ENCODE assay signal across 20 cellular contexts in the genomic region with DNA sequence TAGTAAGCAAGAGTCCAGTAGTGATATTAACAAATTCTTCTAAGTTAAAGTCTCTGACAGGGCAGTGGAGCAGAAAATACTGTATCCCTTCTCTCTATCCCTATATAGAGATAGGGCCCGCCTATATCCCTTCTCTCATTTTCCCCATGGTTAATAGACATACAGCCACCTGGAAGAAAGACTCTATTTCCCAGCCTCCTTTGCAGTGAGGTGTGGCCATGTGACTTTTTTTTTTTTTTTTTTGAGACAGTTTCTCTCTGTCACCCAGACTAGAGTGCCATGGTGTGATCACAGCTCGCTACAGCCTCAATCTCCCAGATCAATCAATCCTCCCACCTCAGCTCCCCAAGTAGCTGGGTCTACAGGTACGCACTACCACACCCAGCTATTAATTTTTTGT. TPM values are rescaled to one million over a fixed set of nuclear protein-coding genes. Genes with fewer than 3 reads are reported as not detected.
A peak's percentile ranks its signal among the peaks of the same experiment; 100 is the strongest.
DNase-seq lines count a peak whose midpoint lies in the region; ATAC-seq, FAIRE-seq and TF ChIP-seq lines count a peak whose summit lies in the region.
"Had no signal": no experiment of that assay in that cellular context is flagged by ENCODE, and none has a peak within 500 bp of the region (broad histone marks: within the 10 kb centered on the region; RNA-seq: fewer than 3 reads in every experiment).

No MANE protein-coding gene starts in this region.

- WGBS in heart right ventricle, 2 donors = 87 to 92% methylated on average over 3 of the region's 3 CpGs
- WGBS in K562 (ENCODE audit: insufficient coverage, low coverage, missing lambda C conversion rate) = 70% methylated on average over 3 of the region's 3 CpGs

- no peak for ATAC-seq in heart right ventricle
- ATAC-seq in left ventricle myocardium superior = no peak
- ATAC-seq in K562 = peak; percentile 57

- H3K79me2 ChIP-seq in K562 (ENCODE audit: control insufficient read depth, insufficient read depth, low read length) = no peaks in the 10 kb centered on the region; the same call in 2 of the 3 replicates

- TF ChIP-seq CTCF in heart right ventricle (IDR thresholded peaks at IDR 0.05) (no peak), K562 (IDR thresholded peaks at IDR 0.05 in 2 of 3, conservative IDR thresholded peaks at IDR 0.05 in 1 of 3; ENCODE audit: insufficient read depth in 2 of 3, low read depth in 1 of 3, low read length in 3 of 3) (no peak)

- DNase-seq in heart right ventricle (no peak), left ventricle myocardium superior (no peak), OCI-M1 (lab: John Stamatoyannopoulos, UW) (peak; percentile 17), K562 (ENCODE audit: extremely low read depth in 1 of 4, low spot score in 3 of 4) (peak in 1 of 4 experiments; percentile 28), NCI-H1930 (lab: John Stamatoyannopoulos, UW) (no peak), cerebellar nuclear complex (lab: John Stamatoyannopoulos, UW) (no peak)
- DNase-seq: ACHN; C1 segment of cervical spinal cord; CD8-positive, alpha-beta memory T cell; DMS79 treated with DMSO at 0.1 percent for 48 hours; IMR-90; MM.1S; NCI-H1092 treated with DMSO at 0.1 percent for 48 hours; NCI-H146; NCI-H2081; NCI-H748 treated with DMSO at 0.1 percent for 48 hours had no signal

- peak overlapping the region in 8 of 10 donors; percentile 70 to 94 (median 90) for H3K27ac ChIP-seq in heart right ventricle
- H3K27ac ChIP-seq in K562 (ENCODE audit: extremely low read depth, low read depth, low read length) = no peak overlapping the region; the same call in 2 of the 3 replicates
- H3K27ac ChIP-seq in skeletal muscle tissue (ENCODE audit: low read depth, low read length) = peak overlapping the region; percentile 98
- H3K27ac ChIP-seq: HL-60 had no signal

- peaks cover 0 to 38% (median 4%) of the 10 kb centered on the region in 9 donors for H3K36me3 ChIP-seq in heart right ventricle
- peaks cover 27% of the 10 kb centered on the region for H3K36me3 ChIP-seq in K562 (ENCODE audit: control insufficient read depth, insufficient read depth, low read length)
- H3K36me3 ChIP-seq in skeletal muscle tissue (ENCODE audit: control insufficient read depth in 3 of 3, insufficient read depth in 3 of 3, low read length in 3 of 3) = peaks cover 12 to 22% (median 18%) of the 10 kb centered on the region in 3 donors

- TF ChIP-seq RAD21 in K562 (CRISPR knock-in tag; conservative IDR thresholded peaks at IDR 0.05 in 1 of 2, IDR thresholded peaks at IDR 0.05 in 1 of 2) = no peak

- peaks cover 13 to 76% (median 51%) of the 10 kb centered on the region in 9 donors for H3K4me1 ChIP-seq in heart right ventricle
- peaks cover 28 to 31% of the 10 kb centered on the region in 2 experiments; a peak in 4 of 5 replicates for H3K4me1 ChIP-seq in K562 (replicated peaks in 1 of 2; ENCODE audit: control insufficient read depth in 2 of 2, insufficient read depth in 2 of 2, low read length in 2 of 2)
- peaks cover 30 to 55% (median 35%) of the 10 kb centered on the region in 3 donors for H3K4me1 ChIP-seq in skeletal muscle tissue (ENCODE audit: control insufficient read depth in 3 of 3, insufficient read depth in 3 of 3, low read length in 3 of 3)
- H3K4me1 ChIP-seq: HAP-1 had no signal

- peaks cover 5% of the 10 kb centered on the region for H3K9me1 ChIP-seq in K562 (ENCODE audit: control insufficient read depth, insufficient read depth, low read length)

- H4K20me1 ChIP-seq in K562 (replicated peaks; ENCODE audit: control insufficient read depth, insufficient read depth, low read length) = no peaks in the 10 kb centered on the region

- intact Hi-C loops in heart right ventricle (cut with DNase I) (loop anchor here in 1 of 10 donors (2.0 kb wide), 1 partner anchor 25 kb away; the partner anchor contains the start of gene SNTA1), left ventricle myocardium superior (cut with micrococcal nuclease) (no loop called here), K562 (cut with micrococcal nuclease) (no loop called here)

- H3K9me3 ChIP-seq in heart right ventricle = no peaks in the 10 kb centered on the region
- H3K9me3 ChIP-seq in K562 (replicated peaks; ENCODE audit: control insufficient read depth, insufficient read depth, low read depth, low read length) = no peaks in the 10 kb centered on the region; the same call in 1 of the 2 replicates
- no peaks in the 10 kb centered on the region for H3K9me3 ChIP-seq in skeletal muscle tissue (ENCODE audit: control insufficient read depth in 3 of 3, low read length in 3 of 3)
- H3K9me3 ChIP-seq: HAP-1 had no signal

- no peak overlapping the region for H3K9ac ChIP-seq in K562 (ENCODE audit: insufficient read depth in 1 of 2, low read depth in 2 of 2, low read length in 2 of 2)
- H3K9ac ChIP-seq in skeletal muscle tissue (ENCODE audit: low read depth in 1 of 3, low read length in 3 of 3) = peak overlapping the region in 2 of 3 donors; percentile 34 to 60

- no peak for FAIRE-seq in K562 (lab: Jason Lieb, UNC)
- FAIRE-seq: D721Med had no signal

- in situ Hi-C loops in K562 (cut with MboI) = loop anchor here (10.0 kb wide), 1 partner anchor 237 kb away; no protein-coding TSS in a partner anchor

- no peaks in the 10 kb centered on the region for H3K27me3 ChIP-seq in heart right ventricle
- no peaks in the 10 kb centered on the region for H3K27me3 ChIP-seq in K562 (ENCODE audit: control insufficient read depth in 2 of 2, insufficient read depth in 2 of 2, low read length in 2 of 2)
- no peaks in the 10 kb centered on the region for H3K27me3 ChIP-seq in skeletal muscle tissue (ENCODE audit: control insufficient read depth in 3 of 3, insufficient read depth in 3 of 3, low read length in 3 of 3)

- CTCF ChIA-PET in K562 (lab: Yijun Ruan, JAX; ENCODE audit: low intra/inter-chr PET ratio) = no interaction called here

- POLR2A ChIA-PET in K562 (lab: Yijun Ruan, JAX) = interaction anchor here (0.6 to 1.9 kb wide), 2 partner anchors 25 to 235 kb away, joined by 3 to 5 read pairs; partner anchors contain the start of gene SNTA1

- BruUV-seq in K562 (replicated peaks; lab: Mats Ljungman, UMichigan) = no TSS peak

- TF ChIP-seq EP300 in K562 (IDR thresholded peaks at IDR 0.05; ENCODE audit: low read length) = no peak

- H3K4me3 ChIP-seq in heart right ventricle = no peak overlapping the region
- H3K4me3 ChIP-seq in K562 = no peak overlapping the region
- no peak overlapping the region for H3K4me3 ChIP-seq in skeletal muscle tissue (ENCODE audit: low read length in 3 of 3)
- H3K4me3 ChIP-seq: HAP-1 had no signal

- H3K4me2 ChIP-seq in K562 (ENCODE audit: insufficient read depth, low read length) = no peak overlapping the region; the same call in 1 of the 2 replicates

- H2AFZ ChIP-seq in K562 (ENCODE audit: low read depth, low read length) = no peak overlapping the region

- no peak for TF ChIP-seq POLR2A in K562 (conservative IDR thresholded peaks at IDR 0.05)

TF ChIP-seq in K562, 482 proteins besides CTCF, POLR2A, EP300 and RAD21 (continues in another document):
- TF ChIP-seq MED1 (CRISPR knock-in tag; IDR thresholded peaks at IDR 0.05; ENCODE audit: borderline replicate concordance) (no peak), FOXJ2 (tag; IDR thresholded peaks at IDR 0.05) (no peak)

RNA-seq across cellular contexts. Expression of gene CDK5RAP1, which starts 16.7 kb away (rescaled TPM):
- total RNA-seq in heart right ventricle (10 to 100 TPM; 16.9 to 27.4 (median 21.7) TPM), left ventricle myocardium superior (20.6 TPM), K562 (2014; rRNA removed) (41.6 and 48.0 TPM in 2 replicates), K562 (2014; rRNA removed; fragmentation: Illumina TruSeq; extraction: Trizol) (62.9 and 66.0 TPM in 2 replicates), K562 (2015; rRNA removed; fragmentation: Illumina TruSeq; extraction: Trizol) (53.9 and 58.3 TPM in 2 replicates), K562 (2021) (51.6 and 53.5 TPM in 2 replicates), skeletal muscle tissue (20.4 TPM)
- polyA plus RNA-seq in heart right ventricle (10 to 100 TPM; 33.6 to 42.6 TPM), K562 (2011; rRNA removed) (51.9 and 54.5 TPM in 2 replicates), K562 (2014; fragmentation: Illumina TruSeq; extraction: Trizol) (67.1 and 69.4 TPM in 2 replicates), K562 (2014; fragmentation: Nextera tagmentation; extraction: Ambion mirVana) (100 to 1,000 TPM; 116 to 127 TPM), K562 (2014; rRNA removed) (46.4 and 50.5 TPM in 2 replicates)
- 73.0 and 79.2 TPM in 2 replicates for total RNA-seq in K562 (2011; cell fraction: chromatin; rRNA removed; ENCODE audit: low replicate concordance)
- 48.6 and 56.5 TPM in 2 replicates for total RNA-seq in K562 (2011; cell fraction: nucleolus; rRNA removed)
- 61.2 and 70.1 TPM in 2 replicates for total RNA-seq in K562 (2011; cell fraction: nucleoplasm; rRNA removed)
- 49.2 and 58.8 TPM in 2 replicates for polyA plus RNA-seq in K562 (2011; cell fraction: cytosol; rRNA removed)
- 94.2 and 97.9 TPM in 2 replicates for polyA plus RNA-seq in K562 (2011; cell fraction: nucleus; rRNA removed)
- 32.9 and 55.8 TPM in 2 replicates for polyA plus RNA-seq in K562 (2012)
- polyA minus RNA-seq in K562 (2011; rRNA and poly(A)+ RNA removed) = 60.7 and 69.9 TPM in 2 replicates
- 30.3 and 38.7 TPM in 2 replicates for polyA minus RNA-seq in K562 (2011; cell fraction: cytosol; rRNA and poly(A)+ RNA removed)
- 21.1 and 30.4 TPM in 2 replicates for polyA minus RNA-seq in K562 (2011; cell fraction: nucleus; rRNA and poly(A)+ RNA removed)

RNA-seq across cellular contexts. Expression of gene SNTA1, which starts 25.5 kb away (rescaled TPM):
- total RNA-seq in heart right ventricle (100 to 1,000 TPM; 137 to 219 (median 150) TPM), left ventricle myocardium superior (226 TPM), K562 (2014; rRNA removed) (40.8 and 50.9 TPM in 2 replicates), K562 (2014; rRNA removed; fragmentation: Illumina TruSeq; extraction: Trizol) (9.1 and 9.8 TPM in 2 replicates), K562 (2015; rRNA removed; fragmentation: Illumina TruSeq; extraction: Trizol) (19.6 and 20.3 TPM in 2 replicates), K562 (2021) (35.3 and 35.4 TPM in 2 replicates), skeletal muscle tissue (36.5 TPM)
- polyA plus RNA-seq in heart right ventricle (100 to 1,000 TPM in 1 of 2 donors, 10 to 100 TPM in 1; 83.7 to 207 TPM), K562 (2011; rRNA removed) (20.2 and 22.1 TPM in 2 replicates), K562 (2014; fragmentation: Illumina TruSeq; extraction: Trizol) (21.2 and 23.5 TPM in 2 replicates), K562 (2014; fragmentation: Nextera tagmentation; extraction: Ambion mirVana) (1 to 10 TPM; 1.2 to 2.0 TPM), K562 (2014; rRNA removed) (30.7 and 32.9 TPM in 2 replicates)
- total RNA-seq in K562 (2011; cell fraction: chromatin; rRNA removed; ENCODE audit: low replicate concordance) = 5.9 and 12.0 TPM in 2 replicates
- 13.7 and 14.1 TPM in 2 replicates for total RNA-seq in K562 (2011; cell fraction: nucleolus; rRNA removed)
- total RNA-seq in K562 (2011; cell fraction: nucleoplasm; rRNA removed) = 10.3 and 11.0 TPM in 2 replicates
- 28.9 and 54.5 TPM in 2 replicates for polyA plus RNA-seq in K562 (2011; cell fraction: cytosol; rRNA removed)
- 13.7 and 18.7 TPM in 2 replicates for polyA plus RNA-seq in K562 (2011; cell fraction: nucleus; rRNA removed)
- 22.4 and 26.1 TPM in 2 replicates for polyA plus RNA-seq in K562 (2012)
- 8.0 and 13.9 TPM in 2 replicates for polyA minus RNA-seq in K562 (2011; rRNA and poly(A)+ RNA removed)
- 15.7 and 15.9 TPM in 2 replicates for polyA minus RNA-seq in K562 (2011; cell fraction: cytosol; rRNA and poly(A)+ RNA removed)
- polyA minus RNA-seq in K562 (2011; cell fraction: nucleus; rRNA and poly(A)+ RNA removed) = 3.5 and 4.8 TPM in 2 replicates

Comparison
In these comparisons a context has a peak if more than half of its experiments do, and no peak if none do; other contexts are left out.
1. H3K9ac ChIP-seq: peak in skeletal muscle tissue (2 of 3); none in K562 (0 of 2).